Comparison of ENCODE assay signal across 8 cellular contexts in the genomic region with DNA sequence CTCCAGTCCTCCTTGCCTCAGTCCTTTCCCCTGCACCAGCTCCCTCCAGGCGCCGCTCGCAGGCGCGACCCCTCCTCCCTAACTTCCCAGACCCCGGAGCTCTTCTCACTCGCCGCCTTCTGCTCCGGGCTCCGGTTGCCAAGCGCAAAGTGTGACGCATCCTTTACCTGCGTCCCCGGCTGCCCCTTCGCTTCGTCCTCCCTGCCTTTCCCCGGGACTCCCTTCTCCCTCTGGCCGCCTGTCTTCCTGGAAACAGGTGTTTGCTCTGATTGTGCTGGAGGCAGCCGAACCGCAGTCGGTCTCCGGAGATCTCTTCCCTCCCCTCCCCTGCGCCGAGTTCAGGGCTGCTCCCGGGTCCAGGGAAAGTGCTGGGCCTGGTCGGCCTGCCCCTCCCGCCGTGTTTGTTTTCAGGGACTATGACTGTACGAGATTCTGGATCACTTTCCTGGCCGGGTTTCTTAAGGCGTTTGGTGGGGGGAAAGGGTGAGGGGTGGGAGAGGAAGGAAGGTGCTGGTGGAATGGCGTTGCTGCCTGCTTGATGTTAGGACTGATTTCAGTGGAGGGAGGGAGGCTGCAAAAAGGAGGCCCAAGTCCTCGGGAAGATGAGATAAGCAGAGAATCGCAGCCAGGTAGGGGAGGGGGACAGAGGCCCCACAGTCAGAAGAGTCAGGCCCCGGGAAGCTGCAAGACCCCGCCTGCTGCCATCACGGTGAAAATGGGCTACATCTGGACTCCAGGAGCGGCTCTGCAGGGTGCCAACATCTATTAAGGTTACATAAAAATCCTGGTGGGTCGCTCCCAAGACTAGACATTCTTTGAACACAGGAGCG. TPM values are rescaled to one million over a fixed set of nuclear protein-coding genes. Genes with fewer than 3 reads are reported as not detected.
DNase-seq lines count a peak whose midpoint lies in the region; ATAC-seq and TF ChIP-seq lines count a peak whose summit lies in the region.

No MANE protein-coding gene starts in this region.

- no peak overlapping the region for H4K91ac ChIP-seq in mesenchymal stem cell (ENCODE audit: low read length)

- no peaks in the 10 kb centered on the region for H3K36me3 ChIP-seq in mesenchymal stem cell (ENCODE audit: control insufficient read depth in 1 of 2, insufficient read depth in 2 of 2, low read depth in 1 of 2, low read length in 2 of 2)

- peaks cover 24 to 34% of the 10 kb centered on the region in 2 experiments for H3K27me3 ChIP-seq in mesenchymal stem cell (ENCODE audit: control insufficient read depth in 1 of 2, insufficient read depth in 1 of 2, low read length in 2 of 2)

- no peak overlapping the region for H3K14ac ChIP-seq in mesenchymal stem cell (ENCODE audit: low read length in 2 of 2)

- H3K4me3 ChIP-seq in GM12864 (ENCODE audit: low read depth, low read length) (peak overlapping the region; percentile 94), mesenchymal stem cell (ENCODE audit: insufficient read depth in 1 of 2, low read depth in 1 of 2, low read length in 2 of 2) (peak overlapping the region; percentile 84 to 90)
- peak overlapping the region; percentile 63 for H3K4me3 ChIP-seq in Jurkat, Clone E6-1 (ENCODE audit: low read length)

- no peak overlapping the region for H2BK15ac ChIP-seq in mesenchymal stem cell (ENCODE audit: low read depth, poor library complexity, severe bottlenecking)

- no peak overlapping the region for H2BK5ac ChIP-seq in mesenchymal stem cell (ENCODE audit: low read depth, low read length, poor library complexity, severe bottlenecking)

- no peaks in the 10 kb centered on the region for H3K79me1 ChIP-seq in mesenchymal stem cell (replicated peaks; ENCODE audit: low read length, poor library complexity, severe bottlenecking)

- H3K9me3 Mint-ChIP-seq in central memory CD8-positive, alpha-beta T cell: no peaks in the 10 kb centered on the region

- WGBS in mesenchymal stem cell: 4% methylated on average over 39 of the region's 40 CpGs

- H3K27me3 Mint-ChIP-seq in central memory CD8-positive, alpha-beta T cell: peaks cover 50% of the 10 kb centered on the region

- H3K9ac ChIP-seq in mesenchymal stem cell (ENCODE audit: low read length): peak overlapping the region; percentile 75

- H2BK12ac ChIP-seq in mesenchymal stem cell (ENCODE audit: low read length in 2 of 2): no peak overlapping the region

- H4K8ac ChIP-seq in mesenchymal stem cell (ENCODE audit: low read length): no peak overlapping the region

- H3K4me1 ChIP-seq in mesenchymal stem cell (ENCODE audit: control insufficient read depth, insufficient read depth, low read depth, low read length): peaks cover 7% of the 10 kb centered on the region

- no peaks in the 10 kb centered on the region for H3K36me3 Mint-ChIP-seq in central memory CD8-positive, alpha-beta T cell (ENCODE audit: insufficient read depth)

- no peak overlapping the region for H2AK5ac ChIP-seq in mesenchymal stem cell (ENCODE audit: low read length, severe bottlenecking)

- H3K4me2 ChIP-seq in mesenchymal stem cell (ENCODE audit: low read length, poor library complexity, severe bottlenecking): peak overlapping the region; percentile 96

- peaks cover 5% of the 10 kb centered on the region for H3K4me1 Mint-ChIP-seq in central memory CD8-positive, alpha-beta T cell

- peak overlapping the region; percentile 99 for H2AFZ ChIP-seq in mesenchymal stem cell (ENCODE audit: low read depth, low read length)

- no peak for ATAC-seq in central memory CD8-positive, alpha-beta T cell (replicated peaks; ENCODE audit: extremely low read depth, poor library complexity, severe bottlenecking)
- ATAC-seq in GM21390 (IDR thresholded peaks at IDR 0.05; ENCODE audit: unreplicated experiment): no peak

- peak overlapping the region; percentile 63 for H3K4me3 Mint-ChIP-seq in central memory CD8-positive, alpha-beta T cell

- DNase-seq in GM12864 (ENCODE audit: low read depth) (no peak), mesenchymal stem cell (no peak), occipital lobe (lab: John Stamatoyannopoulos, UW) (no peak), OCI-M1 (lab: John Stamatoyannopoulos, UW) (no peak), HK-2 (ENCODE audit: unreplicated experiment) (no peak)
- no peak for DNase-seq in Jurkat, Clone E6-1 (ENCODE audit: low read depth, low spot score)
- DNase-seq in central memory CD8-positive, alpha-beta T cell (ENCODE audit: low spot score in 2 of 2): no peak

- peak overlapping the region in 1 of 2 experiments; percentile 67 for H3K23ac ChIP-seq in mesenchymal stem cell (ENCODE audit: low read length in 2 of 2)

- no peak overlapping the region for H3K18ac ChIP-seq in mesenchymal stem cell (ENCODE audit: low read depth in 1 of 2, low read length in 2 of 2)

- H3K27ac ChIP-seq in mesenchymal stem cell (ENCODE audit: low read length, poor library complexity, severe bottlenecking): no peak overlapping the region

- no peak overlapping the region for H3K27ac Mint-ChIP-seq in central memory CD8-positive, alpha-beta T cell (ENCODE audit: low read depth)

- no peak overlapping the region for H3K4ac ChIP-seq in mesenchymal stem cell (ENCODE audit: low read depth in 1 of 2, low read length in 2 of 2)

- no peak overlapping the region for H2BK120ac ChIP-seq in mesenchymal stem cell (ENCODE audit: low read depth, low read length)

- no peak for TF ChIP-seq CTCF in GM12864 (IDR thresholded peaks at IDR 0.05; ENCODE audit: low read depth, low read length, missing control alignments)

- no peaks in the 10 kb centered on the region for H3K9me3 ChIP-seq in mesenchymal stem cell (ENCODE audit: control insufficient read depth, low read length)

RNA-seq across cellular contexts. Expression of gene ARHGAP44, which starts 0.9 kb away (rescaled TPM):
- 8.5 TPM for polyA plus RNA-seq in Jurkat, Clone E6-1 (2012; ENCODE audit: insufficient read depth, insufficient read length)
- polyA plus RNA-seq in mesenchymal stem cell (2013, experiment 1 of 2): 0.29 TPM
- 0.36 TPM for polyA plus RNA-seq in mesenchymal stem cell (2013, experiment 2 of 2)
- 16.4 TPM for total RNA-seq in occipital lobe
